Comparison of ENCODE assay signal across 2 cellular contexts in the genomic region with DNA sequence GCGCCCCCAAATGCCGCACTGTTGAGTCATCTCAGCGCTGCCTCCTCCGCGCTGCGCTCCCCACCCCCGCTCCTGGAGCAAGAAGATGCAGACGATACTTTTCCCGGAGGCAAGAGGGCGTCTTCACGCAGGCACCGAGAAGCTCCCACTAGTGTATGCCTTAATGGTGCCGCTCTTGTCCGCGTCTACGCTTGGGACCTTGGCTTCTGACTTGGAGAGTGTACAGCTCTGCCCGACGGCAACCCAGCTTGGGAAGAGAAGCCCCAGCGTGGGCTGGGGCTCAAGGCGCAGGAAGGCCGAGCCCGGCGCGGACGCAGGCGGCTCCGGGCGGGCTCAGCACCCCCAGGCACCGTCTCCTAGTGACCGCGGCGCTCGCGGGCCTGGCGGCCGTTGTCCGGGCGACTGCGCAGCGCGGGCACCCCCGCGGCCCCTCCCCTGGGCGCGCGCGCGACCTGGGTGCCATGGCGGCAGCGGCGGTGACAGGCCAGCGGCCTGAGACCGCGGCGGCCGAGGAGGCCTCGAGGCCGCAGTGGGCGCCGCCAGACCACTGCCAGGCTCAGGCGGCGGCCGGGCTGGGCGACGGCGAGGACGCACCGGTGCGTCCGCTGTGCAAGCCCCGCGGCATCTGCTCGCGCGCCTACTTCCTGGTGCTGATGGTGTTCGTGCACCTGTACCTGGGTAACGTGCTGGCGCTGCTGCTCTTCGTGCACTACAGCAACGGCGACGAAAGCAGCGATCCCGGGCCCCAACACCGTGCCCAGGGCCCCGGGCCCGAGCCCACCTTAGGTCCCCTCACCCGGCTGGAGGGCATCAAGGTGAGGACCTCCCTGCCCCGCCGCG.
TF ChIP-seq lines count a peak whose summit lies in the region.

A gene with protein sequence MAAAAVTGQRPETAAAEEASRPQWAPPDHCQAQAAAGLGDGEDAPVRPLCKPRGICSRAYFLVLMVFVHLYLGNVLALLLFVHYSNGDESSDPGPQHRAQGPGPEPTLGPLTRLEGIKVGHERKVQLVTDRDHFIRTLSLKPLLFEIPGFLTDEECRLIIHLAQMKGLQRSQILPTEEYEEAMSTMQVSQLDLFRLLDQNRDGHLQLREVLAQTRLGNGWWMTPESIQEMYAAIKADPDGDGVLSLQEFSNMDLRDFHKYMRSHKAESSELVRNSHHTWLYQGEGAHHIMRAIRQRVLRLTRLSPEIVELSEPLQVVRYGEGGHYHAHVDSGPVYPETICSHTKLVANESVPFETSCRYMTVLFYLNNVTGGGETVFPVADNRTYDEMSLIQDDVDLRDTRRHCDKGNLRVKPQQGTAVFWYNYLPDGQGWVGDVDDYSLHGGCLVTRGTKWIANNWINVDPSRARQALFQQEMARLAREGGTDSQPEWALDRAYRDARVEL (plus strand): TSS at position 446 of the 840 bp plus-strand sequence. CDS start 16 bp downstream, at position 462.

TF ChIP-seq in HEK293, 187 proteins besides CTCF, POLR2A, EP300 and RAD21 (continued from another document and continues in another):
- no peak for TF ChIP-seq ZNF433 (tag by site-specific recombination; IDR thresholded peaks at IDR 0.05; ENCODE audit: low read depth)
- peak; percentile 67 for TF ChIP-seq KLF16 (tag by site-specific recombination; IDR thresholded peaks at IDR 0.05)
- TF ChIP-seq ZNF660 (tag by site-specific recombination; IDR thresholded peaks at IDR 0.05), result 0 out of 2 replicates have a peak, but pooled peaks have one; percentile 57
- peak; percentile 96 for TF ChIP-seq ZFHX2 (tag by site-specific recombination; conservative IDR thresholded peaks at IDR 0.05)
- TF ChIP-seq, protein P1, sequence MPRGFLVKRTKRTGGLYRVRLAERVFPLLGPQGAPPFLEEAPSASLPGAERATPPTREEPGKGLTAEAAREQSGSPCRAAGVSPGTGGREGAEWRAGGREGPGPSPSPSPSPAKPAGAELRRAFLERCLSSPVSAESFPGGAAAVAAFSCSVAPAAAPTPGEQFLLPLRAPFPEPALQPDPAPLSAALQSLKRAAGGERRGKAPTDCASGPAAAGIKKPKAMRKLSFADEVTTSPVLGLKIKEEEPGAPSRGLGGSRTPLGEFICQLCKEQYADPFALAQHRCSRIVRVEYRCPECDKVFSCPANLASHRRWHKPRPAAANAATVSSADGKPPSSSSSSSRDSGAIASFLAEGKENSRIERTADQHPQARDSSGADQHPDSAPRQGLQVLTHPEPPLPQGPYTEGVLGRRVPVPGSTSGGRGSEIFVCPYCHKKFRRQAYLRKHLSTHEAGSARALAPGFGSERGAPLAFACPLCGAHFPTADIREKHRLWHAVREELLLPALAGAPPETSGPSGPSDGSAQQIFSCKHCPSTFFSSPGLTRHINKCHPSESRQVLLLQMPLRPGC (tag by site-specific recombination; IDR thresholded peaks at IDR 0.05), result 0 out of 2 replicates have a peak, but pooled peaks have one; percentile 38
- TF ChIP-seq ZBTB1 (tag by site-specific recombination; IDR thresholded peaks at IDR 0.05), result no peak
- TF ChIP-seq ZNF2 (tag by site-specific recombination; IDR thresholded peaks at IDR 0.05), result 0 out of 2 replicates have a peak, but pooled peaks have one; percentile 59
- TF ChIP-seq ZNF623 (tag by site-specific recombination; IDR thresholded peaks at IDR 0.05), result no peak
- 0 out of 2 replicates have a peak, but pooled peaks have one; percentile 22 for TF ChIP-seq KLF9 (tag by site-specific recombination; IDR thresholded peaks at IDR 0.05; ENCODE audit: low read depth)
- TF ChIP-seq ZNF394 (tag by site-specific recombination; IDR thresholded peaks at IDR 0.05; ENCODE audit: borderline replicate concordance), result peak; percentile 33; the same call in 1 of the 2 replicates
- TF ChIP-seq ZNF777 (tag by site-specific recombination; IDR thresholded peaks at IDR 0.05; ENCODE audit: borderline replicate concordance), result 0 out of 2 replicates have a peak, but pooled peaks have one; percentile 23
- TF ChIP-seq ZIC2 (tag by site-specific recombination; IDR thresholded peaks at IDR 0.05), result 0 out of 2 replicates have a peak, but pooled peaks have one; percentile 31
- no peak for TF ChIP-seq ZNF514 (tag by site-specific recombination; IDR thresholded peaks at IDR 0.05)
- 0 out of 2 replicates have a peak, but pooled peaks have one; percentile 4 for TF ChIP-seq YY2 (tag by site-specific recombination; IDR thresholded peaks at IDR 0.05)
- peak; percentile 86 for TF ChIP-seq GLIS1 (tag by site-specific recombination; IDR thresholded peaks at IDR 0.05)
- TF ChIP-seq FEZF1 (tag by site-specific recombination; IDR thresholded peaks at IDR 0.05), result no peak
- TF ChIP-seq MYNN (tag by site-specific recombination; IDR thresholded peaks at IDR 0.05; ENCODE audit: borderline replicate concordance), result 0 out of 2 replicates have a peak, but pooled peaks have one; percentile 49
- peak; percentile 66 for TF ChIP-seq KLF8 (tag by site-specific recombination; IDR thresholded peaks at IDR 0.05)
- TF ChIP-seq, protein P2, sequence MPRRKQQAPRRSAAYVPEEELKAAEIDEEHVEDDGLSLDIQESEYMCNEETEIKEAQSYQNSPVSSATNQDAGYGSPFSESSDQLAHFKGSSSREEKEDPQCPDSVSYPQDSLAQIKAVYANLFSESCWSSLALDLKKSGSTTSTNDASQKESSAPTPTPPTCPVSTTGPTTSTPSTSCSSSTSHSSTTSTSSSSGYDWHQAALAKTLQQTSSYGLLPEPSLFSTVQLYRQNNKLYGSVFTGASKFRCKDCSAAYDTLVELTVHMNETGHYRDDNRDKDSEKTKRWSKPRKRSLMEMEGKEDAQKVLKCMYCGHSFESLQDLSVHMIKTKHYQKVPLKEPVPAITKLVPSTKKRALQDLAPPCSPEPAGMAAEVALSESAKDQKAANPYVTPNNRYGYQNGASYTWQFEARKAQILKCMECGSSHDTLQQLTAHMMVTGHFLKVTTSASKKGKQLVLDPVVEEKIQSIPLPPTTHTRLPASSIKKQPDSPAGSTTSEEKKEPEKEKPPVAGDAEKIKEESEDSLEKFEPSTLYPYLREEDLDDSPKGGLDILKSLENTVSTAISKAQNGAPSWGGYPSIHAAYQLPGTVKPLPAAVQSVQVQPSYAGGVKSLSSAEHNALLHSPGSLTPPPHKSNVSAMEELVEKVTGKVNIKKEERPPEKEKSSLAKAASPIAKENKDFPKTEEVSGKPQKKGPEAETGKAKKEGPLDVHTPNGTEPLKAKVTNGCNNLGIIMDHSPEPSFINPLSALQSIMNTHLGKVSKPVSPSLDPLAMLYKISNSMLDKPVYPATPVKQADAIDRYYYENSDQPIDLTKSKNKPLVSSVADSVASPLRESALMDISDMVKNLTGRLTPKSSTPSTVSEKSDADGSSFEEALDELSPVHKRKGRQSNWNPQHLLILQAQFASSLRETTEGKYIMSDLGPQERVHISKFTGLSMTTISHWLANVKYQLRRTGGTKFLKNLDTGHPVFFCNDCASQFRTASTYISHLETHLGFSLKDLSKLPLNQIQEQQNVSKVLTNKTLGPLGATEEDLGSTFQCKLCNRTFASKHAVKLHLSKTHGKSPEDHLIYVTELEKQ (tag by site-specific recombination; IDR thresholded peaks at IDR 0.05; ENCODE audit: borderline replicate concordance), result 0 out of 2 replicates have a peak, but pooled peaks have one; percentile 43
- TF ChIP-seq ZNF843 (tag by site-specific recombination; IDR thresholded peaks at IDR 0.05), result 0 out of 2 replicates have a peak, but pooled peaks have one; percentile 28
- peak; percentile 90 for TF ChIP-seq EGR2 (tag by site-specific recombination; IDR thresholded peaks at IDR 0.05; ENCODE audit: low read depth)
- peak; percentile 81 for TF ChIP-seq KLF10 (tag by site-specific recombination; IDR thresholded peaks at IDR 0.05)
- TF ChIP-seq ZNF585B (tag by site-specific recombination; IDR thresholded peaks at IDR 0.05), result no peak

TF ChIP-seq in WTC11, 78 proteins besides CTCF, POLR2A, EP300 and RAD21 (continued from another document and continues in another):
- TF ChIP-seq, protein P3, sequence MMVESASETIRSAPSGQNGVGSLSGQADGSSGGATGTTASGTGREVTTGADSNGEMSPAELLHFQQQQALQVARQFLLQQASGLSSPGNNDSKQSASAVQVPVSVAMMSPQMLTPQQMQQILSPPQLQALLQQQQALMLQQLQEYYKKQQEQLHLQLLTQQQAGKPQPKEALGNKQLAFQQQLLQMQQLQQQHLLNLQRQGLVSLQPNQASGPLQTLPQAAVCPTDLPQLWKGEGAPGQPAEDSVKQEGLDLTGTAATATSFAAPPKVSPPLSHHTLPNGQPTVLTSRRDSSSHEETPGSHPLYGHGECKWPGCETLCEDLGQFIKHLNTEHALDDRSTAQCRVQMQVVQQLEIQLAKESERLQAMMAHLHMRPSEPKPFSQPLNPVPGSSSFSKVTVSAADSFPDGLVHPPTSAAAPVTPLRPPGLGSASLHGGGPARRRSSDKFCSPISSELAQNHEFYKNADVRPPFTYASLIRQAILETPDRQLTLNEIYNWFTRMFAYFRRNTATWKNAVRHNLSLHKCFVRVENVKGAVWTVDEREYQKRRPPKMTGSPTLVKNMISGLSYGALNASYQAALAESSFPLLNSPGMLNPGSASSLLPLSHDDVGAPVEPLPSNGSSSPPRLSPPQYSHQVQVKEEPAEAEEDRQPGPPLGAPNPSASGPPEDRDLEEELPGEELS (CRISPR knock-in tag; IDR thresholded peaks at IDR 0.05), result peak; percentile 55; the same call in 1 of the 2 replicates
- TF ChIP-seq, protein P4, sequence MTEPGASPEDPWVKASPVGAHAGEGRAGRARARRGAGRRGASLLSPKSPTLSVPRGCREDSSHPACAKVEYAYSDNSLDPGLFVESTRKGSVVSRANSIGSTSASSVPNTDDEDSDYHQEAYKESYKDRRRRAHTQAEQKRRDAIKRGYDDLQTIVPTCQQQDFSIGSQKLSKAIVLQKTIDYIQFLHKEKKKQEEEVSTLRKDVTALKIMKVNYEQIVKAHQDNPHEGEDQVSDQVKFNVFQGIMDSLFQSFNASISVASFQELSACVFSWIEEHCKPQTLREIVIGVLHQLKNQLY (CRISPR knock-in tag; IDR thresholded peaks at IDR 0.05), result no peak
- TF ChIP-seq, protein P5, sequence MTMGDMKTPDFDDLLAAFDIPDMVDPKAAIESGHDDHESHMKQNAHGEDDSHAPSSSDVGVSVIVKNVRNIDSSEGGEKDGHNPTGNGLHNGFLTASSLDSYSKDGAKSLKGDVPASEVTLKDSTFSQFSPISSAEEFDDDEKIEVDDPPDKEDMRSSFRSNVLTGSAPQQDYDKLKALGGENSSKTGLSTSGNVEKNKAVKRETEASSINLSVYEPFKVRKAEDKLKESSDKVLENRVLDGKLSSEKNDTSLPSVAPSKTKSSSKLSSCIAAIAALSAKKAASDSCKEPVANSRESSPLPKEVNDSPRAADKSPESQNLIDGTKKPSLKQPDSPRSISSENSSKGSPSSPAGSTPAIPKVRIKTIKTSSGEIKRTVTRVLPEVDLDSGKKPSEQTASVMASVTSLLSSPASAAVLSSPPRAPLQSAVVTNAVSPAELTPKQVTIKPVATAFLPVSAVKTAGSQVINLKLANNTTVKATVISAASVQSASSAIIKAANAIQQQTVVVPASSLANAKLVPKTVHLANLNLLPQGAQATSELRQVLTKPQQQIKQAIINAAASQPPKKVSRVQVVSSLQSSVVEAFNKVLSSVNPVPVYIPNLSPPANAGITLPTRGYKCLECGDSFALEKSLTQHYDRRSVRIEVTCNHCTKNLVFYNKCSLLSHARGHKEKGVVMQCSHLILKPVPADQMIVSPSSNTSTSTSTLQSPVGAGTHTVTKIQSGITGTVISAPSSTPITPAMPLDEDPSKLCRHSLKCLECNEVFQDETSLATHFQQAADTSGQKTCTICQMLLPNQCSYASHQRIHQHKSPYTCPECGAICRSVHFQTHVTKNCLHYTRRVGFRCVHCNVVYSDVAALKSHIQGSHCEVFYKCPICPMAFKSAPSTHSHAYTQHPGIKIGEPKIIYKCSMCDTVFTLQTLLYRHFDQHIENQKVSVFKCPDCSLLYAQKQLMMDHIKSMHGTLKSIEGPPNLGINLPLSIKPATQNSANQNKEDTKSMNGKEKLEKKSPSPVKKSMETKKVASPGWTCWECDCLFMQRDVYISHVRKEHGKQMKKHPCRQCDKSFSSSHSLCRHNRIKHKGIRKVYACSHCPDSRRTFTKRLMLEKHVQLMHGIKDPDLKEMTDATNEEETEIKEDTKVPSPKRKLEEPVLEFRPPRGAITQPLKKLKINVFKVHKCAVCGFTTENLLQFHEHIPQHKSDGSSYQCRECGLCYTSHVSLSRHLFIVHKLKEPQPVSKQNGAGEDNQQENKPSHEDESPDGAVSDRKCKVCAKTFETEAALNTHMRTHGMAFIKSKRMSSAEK (CRISPR knock-in tag; IDR thresholded peaks at IDR 0.05; ENCODE audit: borderline replicate concordance), result no peak
- TF ChIP-seq, protein P6, sequence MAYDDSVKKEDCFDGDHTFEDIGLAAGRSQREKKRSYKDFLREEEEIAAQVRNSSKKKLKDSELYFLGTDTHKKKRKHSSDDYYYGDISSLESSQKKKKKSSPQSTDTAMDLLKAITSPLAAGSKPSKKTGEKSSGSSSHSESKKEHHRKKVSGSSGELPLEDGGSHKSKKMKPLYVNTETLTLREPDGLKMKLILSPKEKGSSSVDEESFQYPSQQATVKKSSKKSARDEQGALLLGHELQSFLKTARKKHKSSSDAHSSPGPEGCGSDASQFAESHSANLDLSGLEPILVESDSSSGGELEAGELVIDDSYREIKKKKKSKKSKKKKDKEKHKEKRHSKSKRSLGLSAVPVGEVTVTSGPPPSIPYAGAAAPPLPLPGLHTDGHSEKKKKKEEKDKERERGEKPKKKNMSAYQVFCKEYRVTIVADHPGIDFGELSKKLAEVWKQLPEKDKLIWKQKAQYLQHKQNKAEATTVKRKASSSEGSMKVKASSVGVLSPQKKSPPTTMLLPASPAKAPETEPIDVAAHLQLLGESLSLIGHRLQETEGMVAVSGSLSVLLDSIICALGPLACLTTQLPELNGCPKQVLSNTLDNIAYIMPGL (CRISPR knock-in tag; IDR thresholded peaks at IDR 0.05), result peak; percentile 79
- TF ChIP-seq, protein P7, sequence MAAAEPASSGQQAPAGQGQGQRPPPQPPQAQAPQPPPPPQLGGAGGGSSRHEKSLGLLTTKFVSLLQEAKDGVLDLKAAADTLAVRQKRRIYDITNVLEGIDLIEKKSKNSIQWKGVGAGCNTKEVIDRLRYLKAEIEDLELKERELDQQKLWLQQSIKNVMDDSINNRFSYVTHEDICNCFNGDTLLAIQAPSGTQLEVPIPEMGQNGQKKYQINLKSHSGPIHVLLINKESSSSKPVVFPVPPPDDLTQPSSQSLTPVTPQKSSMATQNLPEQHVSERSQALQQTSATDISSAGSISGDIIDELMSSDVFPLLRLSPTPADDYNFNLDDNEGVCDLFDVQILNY (CRISPR knock-in tag; IDR thresholded peaks at IDR 0.05), result peak; percentile 34; the same call in 1 of the 2 replicates
- 0 out of 2 replicates have a peak, but pooled peaks have one; percentile 8 for TF ChIP-seq TEAD1 (CRISPR knock-in tag; IDR thresholded peaks at IDR 0.05)
- TF ChIP-seq, protein P8, sequence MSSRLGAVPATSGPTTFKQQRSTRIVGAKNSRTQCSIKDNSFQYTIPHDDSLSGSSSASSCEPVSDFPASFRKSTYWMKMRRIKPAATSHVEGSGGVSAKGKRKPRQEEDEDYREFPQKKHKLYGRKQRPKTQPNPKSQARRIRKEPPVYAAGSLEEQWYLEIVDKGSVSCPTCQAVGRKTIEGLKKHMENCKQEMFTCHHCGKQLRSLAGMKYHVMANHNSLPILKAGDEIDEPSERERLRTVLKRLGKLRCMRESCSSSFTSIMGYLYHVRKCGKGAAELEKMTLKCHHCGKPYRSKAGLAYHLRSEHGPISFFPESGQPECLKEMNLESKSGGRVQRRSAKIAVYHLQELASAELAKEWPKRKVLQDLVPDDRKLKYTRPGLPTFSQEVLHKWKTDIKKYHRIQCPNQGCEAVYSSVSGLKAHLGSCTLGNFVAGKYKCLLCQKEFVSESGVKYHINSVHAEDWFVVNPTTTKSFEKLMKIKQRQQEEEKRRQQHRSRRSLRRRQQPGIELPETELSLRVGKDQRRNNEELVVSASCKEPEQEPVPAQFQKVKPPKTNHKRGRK (CRISPR knock-in tag; IDR thresholded peaks at IDR 0.05; ENCODE audit: borderline replicate concordance), result no peak
- TF ChIP-seq, protein P9, sequence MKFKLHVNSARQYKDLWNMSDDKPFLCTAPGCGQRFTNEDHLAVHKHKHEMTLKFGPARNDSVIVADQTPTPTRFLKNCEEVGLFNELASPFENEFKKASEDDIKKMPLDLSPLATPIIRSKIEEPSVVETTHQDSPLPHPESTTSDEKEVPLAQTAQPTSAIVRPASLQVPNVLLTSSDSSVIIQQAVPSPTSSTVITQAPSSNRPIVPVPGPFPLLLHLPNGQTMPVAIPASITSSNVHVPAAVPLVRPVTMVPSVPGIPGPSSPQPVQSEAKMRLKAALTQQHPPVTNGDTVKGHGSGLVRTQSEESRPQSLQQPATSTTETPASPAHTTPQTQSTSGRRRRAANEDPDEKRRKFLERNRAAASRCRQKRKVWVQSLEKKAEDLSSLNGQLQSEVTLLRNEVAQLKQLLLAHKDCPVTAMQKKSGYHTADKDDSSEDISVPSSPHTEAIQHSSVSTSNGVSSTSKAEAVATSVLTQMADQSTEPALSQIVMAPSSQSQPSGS (CRISPR knock-in tag; IDR thresholded peaks at IDR 0.05; ENCODE audit: borderline replicate concordance, low read depth), result no peak
